ENCODE assay signal across 8 cellular contexts in genomic region chr11:62621567-62622470, GRCh38. TPM values are rescaled to one million over a fixed set of nuclear protein-coding genes. Genes with fewer than 3 reads are reported as not detected.
DNase-seq lines count a peak whose midpoint lies in the region; ATAC-seq and TF ChIP-seq lines count a peak whose summit lies in the region.

Gene B3GAT3, minus strand, starts transcription at chr11:62621986. Its CDS starts 39 bp downstream, at chr11:62621947.

- peaks cover 16% of the 10 kb centered on the region for H3K4me1 Mint-ChIP-seq in activated T-helper 2 cell treated with anti-CD3 and anti-CD28 coated beads, Interferon-gamma antibody, Interleukin-2, Interleukin-4, amounts not matched to agents 10 μg/mL and 5 μg/mL and 100 μg/mL, durations not matched to agents 14 hours and 24 hours and 36 hours (ENCODE audit: low read depth)
- H3K4me1 Mint-ChIP-seq in natural killer cell: peaks cover 17 to 21% of the 10 kb centered on the region in 2 donors

- peaks cover 16% of the 10 kb centered on the region for H3K4me1 ChIP-seq in RWPE2 (ENCODE audit: insufficient read depth, poor library complexity, severe bottlenecking)

- H3K27ac ChIP-seq in RWPE2 (ENCODE audit: poor library complexity, severe bottlenecking): peak within 1 kb of the TSS; percentile 84

- intact Hi-C loops in activated T-helper 2 cell treated with anti-CD3 and anti-CD28 coated beads, Interferon-gamma antibody, Interleukin-2, Interleukin-4, amounts not matched to agents 10 μg/mL and 5 μg/mL and 100 μg/mL, durations not matched to agents 14 hours and 24 hours and 36 hours (cut with micrococcal nuclease): loop anchor here (1.0 kb wide), 3 partner anchors 10 to 31 kb away; partner anchors contain the start of genes EML3, GANAB and TUT1
- intact Hi-C loops in natural killer cell (cut with micrococcal nuclease): loop anchor here (1.0 to 2.0 kb wide), 2 partner anchors 9 to 25 kb away; partner anchors contain the start of genes GANAB and ROM1

- TF ChIP-seq CTCF in RWPE2 (IDR thresholded peaks at IDR 0.05; ENCODE audit: poor library complexity, severe bottlenecking): no peak
- TF ChIP-seq CTCF in natural killer cell (IDR thresholded peaks at IDR 0.05): no peak

- H3K4me3 Mint-ChIP-seq in activated T-helper 2 cell treated with anti-CD3 and anti-CD28 coated beads, Interferon-gamma antibody, Interleukin-2, Interleukin-4, amounts not matched to agents 10 μg/mL and 5 μg/mL and 100 μg/mL, durations not matched to agents 14 hours and 24 hours and 36 hours (ENCODE audit: low read depth): peak within 1 kb of the TSS; percentile 93
- H3K4me3 Mint-ChIP-seq in natural killer cell: peak within 1 kb of the TSS; percentile 93

- peak; percentile 91 for ATAC-seq in RWPE2 (ENCODE audit: low read depth)
- ATAC-seq in natural killer cell: peak; percentile 86 to 97 (median 89)

- no peaks in the 10 kb centered on the region for H3K9me3 Mint-ChIP-seq in activated T-helper 2 cell treated with anti-CD3 and anti-CD28 coated beads, Interferon-gamma antibody, Interleukin-2, Interleukin-4, amounts not matched to agents 10 μg/mL and 5 μg/mL and 100 μg/mL, durations not matched to agents 14 hours and 24 hours and 36 hours
- no peaks in the 10 kb centered on the region for H3K9me3 Mint-ChIP-seq in natural killer cell

- H3K36me3 ChIP-seq in RWPE2 (ENCODE audit: low read depth): peaks cover 19% of the 10 kb centered on the region

- H3K36me3 Mint-ChIP-seq in activated T-helper 2 cell treated with anti-CD3 and anti-CD28 coated beads, Interferon-gamma antibody, Interleukin-2, Interleukin-4, amounts not matched to agents 10 μg/mL and 5 μg/mL and 100 μg/mL, durations not matched to agents 14 hours and 24 hours and 36 hours (ENCODE audit: low read depth): peaks cover 56% of the 10 kb centered on the region
- H3K36me3 Mint-ChIP-seq in natural killer cell: no peaks in the 10 kb centered on the region

- peak within 1 kb of the TSS; percentile 97 for H3K27ac Mint-ChIP-seq in activated T-helper 2 cell treated with anti-CD3 and anti-CD28 coated beads, Interferon-gamma antibody, Interleukin-2, Interleukin-4, amounts not matched to agents 10 μg/mL and 5 μg/mL and 100 μg/mL, durations not matched to agents 14 hours and 24 hours and 36 hours
- peak within 1 kb of the TSS; percentile 94 to 98 for H3K27ac Mint-ChIP-seq in natural killer cell

- no peaks in the 10 kb centered on the region for H3K27me3 ChIP-seq in RWPE2 (ENCODE audit: insufficient read depth, poor library complexity, severe bottlenecking)

- H3K9me3 ChIP-seq in RWPE2 (ENCODE audit: severe bottlenecking): no peaks in the 10 kb centered on the region

- DNase-seq in EH (ENCODE audit: low read depth): peak; percentile 99
- DNase-seq in H4 (ENCODE audit: low spot score): peak; percentile 98
- peak; percentile 97 for DNase-seq in LoVo (ENCODE audit: low spot score)
- peak; percentile 99 for DNase-seq in RWPE2 (ENCODE audit: low spot score)
- DNase-seq in activated T-helper 2 cell treated with anti-CD3 and anti-CD28 coated beads, Interferon-gamma antibody, Interleukin-2, Interleukin-4, amounts not matched to agents 10 μg/mL and 5 μg/mL and 100 μg/mL, durations not matched to agents 14 hours and 24 hours and 36 hours (ENCODE audit: low spot score): peak; percentile 94
- DNase-seq in fibroblast of peridontal ligament (ENCODE audit: extremely low read depth): peak; percentile 97
- DNase-seq in natural killer cell: peak; percentile 95
- peak; percentile 94 for DNase-seq in stimulated activated naive CD4-positive, alpha-beta T cell treated with Interleukin-2 at 50 U/mL for 16 hours (lab: John Stamatoyannopoulos, UW)

- H3K4me3 ChIP-seq in RWPE2 (ENCODE audit: severe bottlenecking): peak within 1 kb of the TSS; percentile 54

- H3K27me3 Mint-ChIP-seq in activated T-helper 2 cell treated with anti-CD3 and anti-CD28 coated beads, Interferon-gamma antibody, Interleukin-2, Interleukin-4, amounts not matched to agents 10 μg/mL and 5 μg/mL and 100 μg/mL, durations not matched to agents 14 hours and 24 hours and 36 hours (ENCODE audit: low read depth): no peaks in the 10 kb centered on the region
- no peaks in the 10 kb centered on the region for H3K27me3 Mint-ChIP-seq in natural killer cell (ENCODE audit: low read depth in 2 of 2)

RNA-seq across cellular contexts. Expression of gene B3GAT3, which starts in this region (rescaled TPM):
- total RNA-seq in H4 (2014; rRNA removed; shearing (Covaris generic)): 13.5 and 26.0 TPM in 2 replicates
- total RNA-seq in activated T-helper 2 cell treated with anti-CD3 and anti-CD28 coated beads, Interferon-gamma antibody, Interleukin-2, Interleukin-4, amounts not matched to agents 10 μg/mL and 5 μg/mL and 100 μg/mL, durations not matched to agents 14 hours and 24 hours and 36 hours: 70.0 and 81.4 TPM in 2 replicates
- total RNA-seq in natural killer cell: 10 to 100 TPM; 64.9 to 80.3 (median 77.9) TPM

Comparison
In these comparisons a context has a peak if more than half of its experiments do, and no peak if none do; other contexts are left out.
1. Peak in every context shown above with its lines: DNase-seq, ATAC-seq, H3K4me3 ChIP-seq and H3K27ac ChIP-seq.